ENCODE assay signal across 10 cellular contexts in the genomic region with DNA sequence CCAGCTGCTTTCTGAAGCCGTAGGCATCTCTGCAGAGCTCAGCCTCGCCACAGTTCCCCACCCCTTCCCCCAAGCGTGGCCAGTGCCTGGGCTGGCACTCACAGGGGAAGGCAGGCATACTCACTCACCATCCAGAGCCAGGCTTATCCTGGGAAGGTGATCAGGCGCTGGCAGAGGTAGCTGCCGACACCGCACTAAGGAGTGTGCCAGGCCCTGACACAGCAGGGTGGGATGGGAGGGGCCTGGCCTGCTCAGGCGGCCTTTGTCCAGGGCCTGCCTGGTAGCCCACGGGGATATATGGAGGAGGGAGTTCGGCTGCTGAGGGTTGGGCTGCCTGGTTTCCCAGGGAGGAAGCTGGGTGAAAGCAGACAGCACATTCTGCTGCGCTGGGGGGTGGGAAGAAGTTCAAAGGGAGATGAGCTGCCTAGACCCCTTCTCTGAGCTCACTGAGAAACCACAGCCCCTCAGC. TPM values are rescaled to one million over a fixed set of nuclear protein-coding genes. Genes with fewer than 3 reads are reported as not detected.
A peak's percentile ranks its signal among the peaks of the same experiment; 100 is the strongest.
DNase-seq lines count a peak whose midpoint lies in the region; ATAC-seq and TF ChIP-seq lines count a peak whose summit lies in the region.
"Had no signal": no experiment of that assay in that cellular context is flagged by ENCODE, and none has a peak within 500 bp of the region (broad histone marks: within the 10 kb centered on the region; RNA-seq: fewer than 3 reads in every experiment).

No MANE protein-coding gene starts in this region.

- CTCF ChIA-PET in activated CD8-positive, alpha-beta memory T cell treated with anti-CD3 and anti-CD28 coated beads, Interleukin-2, amount 10 ng/mL, durations not matched to agents 7 days and 5 days (lab: Charles Lee) = interaction anchor here (0.7 to 3.2 kb wide), 12 partner anchors 10 to 64 kb away, joined by 3 to 24 read pairs (median 7); a partner anchor contains a TSS

- H3K9me3 Mint-ChIP-seq in activated CD8-positive, alpha-beta memory T cell treated with anti-CD3 and anti-CD28 coated beads, Interleukin-2, amount 10 ng/mL, durations not matched to agents 7 days and 5 days (ENCODE audit: low read depth) = no peaks in the 10 kb centered on the region
- H3K9me3 Mint-ChIP-seq: IgD-negative memory B cell had no signal

- H3K27me3 ChIP-seq in lung (ENCODE audit: control insufficient read depth, insufficient read depth) (no peaks in the 10 kb centered on the region), tibial nerve (no peaks in the 10 kb centered on the region)

- H3K27ac Mint-ChIP-seq in activated CD8-positive, alpha-beta memory T cell treated with anti-CD3 and anti-CD28 coated beads, Interleukin-2, amount 10 ng/mL, durations not matched to agents 7 days and 5 days = peak overlapping the region; percentile 88

- DNase-seq in activated CD8-positive, alpha-beta memory T cell treated with anti-CD3 and anti-CD28 coated beads, Interleukin-2, amount 10 ng/mL, durations not matched to agents 7 days and 5 days = no peak
- DNase-seq in activated CD8-positive, alpha-beta memory T cell treated with anti-CD3 and anti-CD28 coated beads, Interleukin-2, amount 50 U/mL, for 48 hours = no peak
- DNase-seq in cerebellum (ENCODE audit: low spot score) = peak; percentile 79
- DNase-seq in lung (ENCODE audit: low spot score) = no peak
- no peak for DNase-seq in tibial nerve (ENCODE audit: low spot score in 2 of 2)
- DNase-seq in NCI-H345 treated with DMSO at 0.1 percent for 48 hours (lab: John Stamatoyannopoulos, UW; ENCODE audit: unreplicated experiment) = no peak
- DNase-seq in OCI-M1 (lab: John Stamatoyannopoulos, UW) = no peak
- DNase-seq: NK-92 treated with Interleukin-12 subunit alpha and Interleukin-12 subunit beta, amount 100 ng/mL, for 24 hours had no signal

- H3K9me3 ChIP-seq in lung (ENCODE audit: control insufficient read depth in 2 of 2, insufficient read depth in 1 of 2, low read length in 1 of 2) (no peaks in the 10 kb centered on the region), tibial nerve (no peaks in the 10 kb centered on the region)

- H3K4me3 ChIP-seq in lung = no peak overlapping the region
- no peak overlapping the region for H3K4me3 ChIP-seq in tibial nerve

- TF ChIP-seq EP300 in tibial nerve (IDR thresholded peaks at IDR 0.05) = no peak

- peak overlapping the region; percentile 55 for H3K4me3 Mint-ChIP-seq in activated CD8-positive, alpha-beta memory T cell treated with anti-CD3 and anti-CD28 coated beads, Interleukin-2, amount 10 ng/mL, durations not matched to agents 7 days and 5 days

- H3K36me3 Mint-ChIP-seq in activated CD8-positive, alpha-beta memory T cell treated with anti-CD3 and anti-CD28 coated beads, Interleukin-2, amount 10 ng/mL, durations not matched to agents 7 days and 5 days = peaks cover 16% of the 10 kb centered on the region

- TF ChIP-seq CTCF in lung (IDR thresholded peaks at IDR 0.05; ENCODE audit: control extremely low read depth, extremely low read depth) (no peak), tibial nerve (IDR thresholded peaks at IDR 0.05) (no peak)

- no peaks in the 10 kb centered on the region for H3K27me3 Mint-ChIP-seq in activated CD8-positive, alpha-beta memory T cell treated with anti-CD3 and anti-CD28 coated beads, Interleukin-2, amount 10 ng/mL, durations not matched to agents 7 days and 5 days
- H3K27me3 Mint-ChIP-seq: IgD-negative memory B cell had no signal

- peaks cover 61% of the 10 kb centered on the region for H3K4me1 Mint-ChIP-seq in activated CD8-positive, alpha-beta memory T cell treated with anti-CD3 and anti-CD28 coated beads, Interleukin-2, amount 10 ng/mL, durations not matched to agents 7 days and 5 days

- 24 to 53% methylated on average over 10 of the region's 10 CpGs for WGBS in lung, 2 donors
- WGBS in tibial nerve, 2 donors = 31 to 45% methylated on average over 7 to 10 of the region's 10 CpGs

- H3K36me3 ChIP-seq in lung (ENCODE audit: control insufficient read depth in 2 of 2, insufficient read depth in 2 of 2, low read length in 2 of 2) (peaks cover 0 to 30% of the 10 kb centered on the region in 2 donors), tibial nerve (peaks cover 3 to 87% (median 5%) of the 10 kb centered on the region in 3 donors)

- H3K27ac ChIP-seq in lung (ENCODE audit: low read depth in 1 of 2, low read length in 1 of 2) = peak overlapping the region; percentile 38 to 68
- H3K27ac ChIP-seq in tibial nerve = peak overlapping the region; percentile 55 to 90 (median 86)

- no peak for TF ChIP-seq POLR2A in tibial nerve (IDR thresholded peaks at IDR 0.05)

- H3K4me1 ChIP-seq in lung (ENCODE audit: control insufficient read depth in 2 of 2, insufficient read depth in 2 of 2, low read length in 2 of 2) = peaks cover 3 to 22% of the 10 kb centered on the region in 2 donors
- H3K4me1 ChIP-seq in tibial nerve = peaks cover 0 to 89% (median 61%) of the 10 kb centered on the region in 4 donors

- peak; percentile 11 for ATAC-seq in activated CD8-positive, alpha-beta memory T cell treated with anti-CD3 and anti-CD28 coated beads, Interleukin-2, amount 10 ng/mL, durations not matched to agents 7 days and 5 days
- ATAC-seq in lung (ENCODE audit: insufficient read depth, low FRiP score) = no peak
- no peak for ATAC-seq in GM18867 (IDR thresholded peaks at IDR 0.05; ENCODE audit: unreplicated experiment)

RNA-seq across cellular contexts. Expression of a gene that starts 15.8 kb away (rescaled TPM):
- total RNA-seq in activated CD8-positive, alpha-beta memory T cell treated with anti-CD3 and anti-CD28 coated beads, Interleukin-2, amount 10 ng/mL, durations not matched to agents 7 days and 5 days = 10 to 100 TPM; 37.8 to 68.4 TPM
- total RNA-seq in cerebellum (4.7 TPM), lung (100 to 1,000 TPM in 1 of 2 donors, 10 to 100 TPM in 1; 55.2 to 114 TPM), tibial nerve (100 to 1,000 TPM; 133 to 227 (median 151) TPM)
- polyA plus RNA-seq in lung = 100 to 1,000 TPM in 1 of 2 donors, 10 to 100 TPM in 1; 32.3 to 244 TPM

RNA-seq across cellular contexts. Expression of a gene that starts 37.9 kb away (rescaled TPM):
- under 1 TPM; 0.18 to 0.26 TPM for total RNA-seq in activated CD8-positive, alpha-beta memory T cell treated with anti-CD3 and anti-CD28 coated beads, Interleukin-2, amount 10 ng/mL, durations not matched to agents 7 days and 5 days
- total RNA-seq in cerebellum (1.00 TPM), lung (under 1 TPM; 0.14 to 0.58 TPM), tibial nerve (under 1 TPM; 0.20 to 0.42 (median 0.26) TPM)
- polyA plus RNA-seq in lung = under 1 TPM; 0.20 to 0.34 TPM
- polyA plus RNA-seq: IgD-negative memory B cell had no signal
